ENCODE assay signal across 9 cellular contexts in the genomic region with DNA sequence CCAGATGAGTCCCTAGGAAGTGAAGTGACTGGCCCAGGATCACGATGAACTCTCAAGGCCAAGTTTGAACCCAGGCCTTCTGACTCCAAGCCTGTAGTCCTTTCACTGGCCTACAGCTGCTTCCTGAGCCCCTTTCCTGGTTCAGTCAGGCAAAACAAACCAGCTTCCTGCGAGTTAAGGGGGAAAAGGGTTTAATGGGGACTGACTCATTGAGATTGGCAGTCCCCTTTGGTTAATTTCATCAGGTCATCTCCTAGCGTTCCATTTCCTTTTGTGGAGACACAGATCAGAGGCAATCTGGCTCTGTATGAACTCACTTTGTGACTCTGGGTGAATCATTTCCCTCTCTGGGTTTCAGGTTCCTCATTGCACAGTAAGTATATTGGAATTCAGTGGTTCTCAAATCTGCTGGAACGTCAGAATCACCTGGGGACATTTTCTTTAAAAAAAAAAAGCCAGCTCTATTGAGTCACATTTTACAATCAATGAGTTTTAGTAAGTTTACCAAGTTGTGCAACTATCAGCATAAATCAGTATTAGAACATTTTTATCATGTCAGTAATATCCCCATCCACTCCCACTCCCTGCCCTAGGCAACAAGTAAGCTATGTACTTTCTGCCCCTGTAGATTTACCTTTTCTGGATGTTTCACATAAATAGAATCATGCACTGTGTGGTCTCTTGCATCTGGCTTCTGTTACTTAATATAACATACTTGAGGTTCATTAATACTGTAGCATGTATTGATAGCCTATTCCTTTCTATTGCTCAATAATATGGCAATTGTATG.
DNase-seq lines count a peak whose midpoint lies in the region; TF ChIP-seq lines count a peak whose summit lies in the region.
"Had no signal": no experiment of that assay in that cellular context is flagged by ENCODE, and none has a peak within 500 bp of the region (broad histone marks: within the 10 kb centered on the region; RNA-seq: fewer than 3 reads in every experiment).

No MANE protein-coding gene starts in this region.

- no peak overlapping the region for H3K27ac Mint-ChIP-seq in neural progenitor cell

- H3K27me3 ChIP-seq in neural progenitor cell = no peaks in the 10 kb centered on the region

- H3K4me2 ChIP-seq in neural progenitor cell = no peak overlapping the region

- no peak overlapping the region for H3K4me3 ChIP-seq in epithelial cell of proximal tubule (ENCODE audit: low read depth, low read length)
- H3K4me3 ChIP-seq in retinal pigment epithelial cell (ENCODE audit: low read length) = no peak overlapping the region
- H3K4me3 ChIP-seq in neural progenitor cell = no peak overlapping the region

- peaks cover 2% of the 10 kb centered on the region for H3K27me3 Mint-ChIP-seq in neural progenitor cell (ENCODE audit: insufficient read depth, low read depth)

- no peaks in the 10 kb centered on the region for H3K4me1 ChIP-seq in neural progenitor cell

- H4K20me1 ChIP-seq in neural progenitor cell (ENCODE audit: low read depth) = no peaks in the 10 kb centered on the region

- no peaks in the 10 kb centered on the region for H3K36me3 Mint-ChIP-seq in neural progenitor cell

- H3F3A ChIP-seq in neural progenitor cell (ENCODE audit: low read depth) = no peaks in the 10 kb centered on the region

- H3K27ac ChIP-seq in neural progenitor cell = no peak overlapping the region

- no peak overlapping the region for H3K9ac ChIP-seq in neural progenitor cell

- H3K4me3 Mint-ChIP-seq in neural progenitor cell = no peak overlapping the region

- H3K36me3 ChIP-seq in neural progenitor cell = no peaks in the 10 kb centered on the region

- TF ChIP-seq CTCF in epithelial cell of proximal tubule (conservative IDR thresholded peaks at IDR 0.05; ENCODE audit: low read depth, low read length) (no peak), retinal pigment epithelial cell (conservative IDR thresholded peaks at IDR 0.05; ENCODE audit: low read depth, low read length) (no peak), neural progenitor cell (IDR thresholded peaks at IDR 0.05) (no peak)

- no peak overlapping the region for H2AFZ ChIP-seq in neural progenitor cell (replicated peaks)

- DNase-seq in EH (ENCODE audit: low read depth) (peak; percentile 100), NOMO-1 treated with dmso at 0.1 percent for 144 hours (lab: John Stamatoyannopoulos, UW; ENCODE audit: unreplicated experiment) (peak; percentile 48), epithelial cell of proximal tubule (ENCODE audit: low read depth) (peak; percentile 99), retinal pigment epithelial cell (ENCODE audit: low read depth) (peak; percentile 65), NCI-H1048 (lab: John Stamatoyannopoulos, UW) (no peak), NCI-H2029 treated with DMSO at 0.1 percent for 48 hours (lab: John Stamatoyannopoulos, UW) (no peak), neural progenitor cell (ENCODE audit: low spot score) (no peak)
- no peak for DNase-seq in activated effector memory CD4-positive, alpha-beta T cell treated with Interleukin-2 at 50 U/mL for 16 hours
- DNase-seq: NCI-H446 treated with DMSO at 0.1 percent for 48 hours had no signal

- H3K9me3 ChIP-seq in neural progenitor cell (ENCODE audit: low read depth) = no peaks in the 10 kb centered on the region

- peaks cover 8% of the 10 kb centered on the region for H3K4me1 Mint-ChIP-seq in neural progenitor cell

- H3K79me2 ChIP-seq in neural progenitor cell (ENCODE audit: low read depth) = no peaks in the 10 kb centered on the region

- no peaks in the 10 kb centered on the region for H3K9me3 Mint-ChIP-seq in neural progenitor cell

Comparison
In these comparisons a context has a peak if more than half of its experiments do, and no peak if none do; other contexts are left out.
1. DNase-seq: peak in EH (single experiment), NOMO-1 treated with dmso at 0.1 percent for 144 hours (single experiment), epithelial cell of proximal tubule (single experiment) and retinal pigment epithelial cell (single experiment); none in NCI-H1048 (single experiment), NCI-H2029 treated with DMSO at 0.1 percent for 48 hours (single experiment), activated effector memory CD4-positive, alpha-beta T cell treated with Interleukin-2 at 50 U/mL for 16 hours (single experiment) and neural progenitor cell (single experiment).